1 cellular context compared by ENCODE assay signal in genomic region chr17:18966831-18967624, GRCh38.
TF ChIP-seq lines count a peak whose summit lies in the region.

No MANE protein-coding gene starts in this region.

TF ChIP-seq in SK-N-SH, 30 proteins besides CTCF, POLR2A, EP300 and RAD21 (continued from another document):
- TF ChIP-seq REST (IDR thresholded peaks at IDR 0.05; ENCODE audit: low read depth, low read length) = no peak
- no peak for TF ChIP-seq MXI1 (IDR thresholded peaks at IDR 0.05; ENCODE audit: low read depth, low read length)
- no peak for TF ChIP-seq FOXJ3 (CRISPR knock-in tag; IDR thresholded peaks at IDR 0.05)
- TF ChIP-seq TAF1 (IDR thresholded peaks at IDR 0.05; ENCODE audit: borderline replicate concordance, low read depth, low read length) = no peak
- no peak for TF ChIP-seq YY1 (IDR thresholded peaks at IDR 0.05; ENCODE audit: low read depth)
- no peak for TF ChIP-seq RFX5 (IDR thresholded peaks at IDR 0.05; ENCODE audit: low read length)
- TF ChIP-seq TEAD4 (IDR thresholded peaks at IDR 0.05; ENCODE audit: borderline replicate concordance, insufficient read depth) = no peak
- TF ChIP-seq RCOR1 (IDR thresholded peaks at IDR 0.05; ENCODE audit: low read length) = no peak
- no peak for TF ChIP-seq POLR2AphosphoS5 (IDR thresholded peaks at IDR 0.05; ENCODE audit: low read depth, low read length)
